In the genomic region with DNA sequence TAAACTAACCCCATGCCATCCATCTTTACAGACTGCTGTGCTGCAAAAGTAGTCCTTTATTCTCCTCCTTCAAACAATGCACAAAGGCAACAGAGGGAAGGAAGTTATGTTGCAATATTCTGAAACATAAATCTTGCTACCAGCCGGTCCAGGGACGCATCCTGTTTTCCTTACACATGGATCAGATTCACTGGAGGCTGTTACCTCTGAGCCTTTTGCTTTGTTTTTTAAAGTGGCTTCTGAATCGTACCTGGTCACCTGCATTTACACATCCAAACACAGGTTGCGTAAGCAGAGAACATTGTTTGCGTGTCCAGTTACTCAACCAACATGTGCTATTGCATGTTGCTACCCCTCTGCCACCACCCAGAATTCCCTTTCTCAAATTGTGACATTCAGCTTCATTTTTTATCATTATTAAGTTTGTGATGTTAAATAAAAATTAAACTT, we compare ENCODE assay signal across 1 cellular context.
A peak's percentile ranks its signal among the peaks of the same experiment; 100 is the strongest.
TF ChIP-seq lines count a peak whose summit lies in the region.

No MANE protein-coding gene starts in this region.

TF ChIP-seq in HepG2, 621 proteins besides CTCF, POLR2A, EP300 and RAD21 (continued from another document and continues in another):
- TF ChIP-seq, protein P1, sequence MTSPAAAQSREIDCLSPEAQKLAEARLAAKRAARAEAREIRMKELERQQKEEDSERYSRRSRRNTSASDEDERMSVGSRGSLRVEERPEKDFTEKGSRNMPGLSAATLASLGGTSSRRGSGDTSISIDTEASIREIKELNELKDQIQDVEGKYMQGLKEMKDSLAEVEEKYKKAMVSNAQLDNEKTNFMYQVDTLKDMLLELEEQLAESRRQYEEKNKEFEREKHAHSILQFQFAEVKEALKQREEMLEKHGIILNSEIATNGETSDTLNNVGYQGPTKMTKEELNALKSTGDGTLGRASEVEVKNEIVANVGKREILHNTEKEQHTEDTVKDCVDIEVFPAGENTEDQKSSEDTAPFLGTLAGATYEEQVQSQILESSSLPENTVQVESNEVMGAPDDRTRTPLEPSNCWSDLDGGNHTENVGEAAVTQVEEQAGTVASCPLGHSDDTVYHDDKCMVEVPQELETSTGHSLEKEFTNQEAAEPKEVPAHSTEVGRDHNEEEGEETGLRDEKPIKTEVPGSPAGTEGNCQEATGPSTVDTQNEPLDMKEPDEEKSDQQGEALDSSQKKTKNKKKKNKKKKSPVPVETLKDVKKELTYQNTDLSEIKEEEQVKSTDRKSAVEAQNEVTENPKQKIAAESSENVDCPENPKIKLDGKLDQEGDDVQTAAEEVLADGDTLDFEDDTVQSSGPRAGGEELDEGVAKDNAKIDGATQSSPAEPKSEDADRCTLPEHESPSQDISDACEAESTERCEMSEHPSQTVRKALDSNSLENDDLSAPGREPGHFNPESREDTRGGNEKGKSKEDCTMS (CRISPR knock-in tag; conservative IDR thresholded peaks at IDR 0.05) = no peak
- TF ChIP-seq, protein P2, sequence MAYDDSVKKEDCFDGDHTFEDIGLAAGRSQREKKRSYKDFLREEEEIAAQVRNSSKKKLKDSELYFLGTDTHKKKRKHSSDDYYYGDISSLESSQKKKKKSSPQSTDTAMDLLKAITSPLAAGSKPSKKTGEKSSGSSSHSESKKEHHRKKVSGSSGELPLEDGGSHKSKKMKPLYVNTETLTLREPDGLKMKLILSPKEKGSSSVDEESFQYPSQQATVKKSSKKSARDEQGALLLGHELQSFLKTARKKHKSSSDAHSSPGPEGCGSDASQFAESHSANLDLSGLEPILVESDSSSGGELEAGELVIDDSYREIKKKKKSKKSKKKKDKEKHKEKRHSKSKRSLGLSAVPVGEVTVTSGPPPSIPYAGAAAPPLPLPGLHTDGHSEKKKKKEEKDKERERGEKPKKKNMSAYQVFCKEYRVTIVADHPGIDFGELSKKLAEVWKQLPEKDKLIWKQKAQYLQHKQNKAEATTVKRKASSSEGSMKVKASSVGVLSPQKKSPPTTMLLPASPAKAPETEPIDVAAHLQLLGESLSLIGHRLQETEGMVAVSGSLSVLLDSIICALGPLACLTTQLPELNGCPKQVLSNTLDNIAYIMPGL (CRISPR knock-in tag; IDR thresholded peaks at IDR 0.05; ENCODE audit: borderline replicate concordance in 1 of 2, low read depth in 1 of 2) = peak in 1 of 2 experiments; percentile 57; a peak in 2 of 4 replicates
- no peak for TF ChIP-seq SNRNP70 (IDR thresholded peaks at IDR 0.05; ENCODE audit: low read depth, low read length)
- TF ChIP-seq ZNF282 (IDR thresholded peaks at IDR 0.05; ENCODE audit: partially characterized antibody) = no peak
- TF ChIP-seq, protein P3, sequence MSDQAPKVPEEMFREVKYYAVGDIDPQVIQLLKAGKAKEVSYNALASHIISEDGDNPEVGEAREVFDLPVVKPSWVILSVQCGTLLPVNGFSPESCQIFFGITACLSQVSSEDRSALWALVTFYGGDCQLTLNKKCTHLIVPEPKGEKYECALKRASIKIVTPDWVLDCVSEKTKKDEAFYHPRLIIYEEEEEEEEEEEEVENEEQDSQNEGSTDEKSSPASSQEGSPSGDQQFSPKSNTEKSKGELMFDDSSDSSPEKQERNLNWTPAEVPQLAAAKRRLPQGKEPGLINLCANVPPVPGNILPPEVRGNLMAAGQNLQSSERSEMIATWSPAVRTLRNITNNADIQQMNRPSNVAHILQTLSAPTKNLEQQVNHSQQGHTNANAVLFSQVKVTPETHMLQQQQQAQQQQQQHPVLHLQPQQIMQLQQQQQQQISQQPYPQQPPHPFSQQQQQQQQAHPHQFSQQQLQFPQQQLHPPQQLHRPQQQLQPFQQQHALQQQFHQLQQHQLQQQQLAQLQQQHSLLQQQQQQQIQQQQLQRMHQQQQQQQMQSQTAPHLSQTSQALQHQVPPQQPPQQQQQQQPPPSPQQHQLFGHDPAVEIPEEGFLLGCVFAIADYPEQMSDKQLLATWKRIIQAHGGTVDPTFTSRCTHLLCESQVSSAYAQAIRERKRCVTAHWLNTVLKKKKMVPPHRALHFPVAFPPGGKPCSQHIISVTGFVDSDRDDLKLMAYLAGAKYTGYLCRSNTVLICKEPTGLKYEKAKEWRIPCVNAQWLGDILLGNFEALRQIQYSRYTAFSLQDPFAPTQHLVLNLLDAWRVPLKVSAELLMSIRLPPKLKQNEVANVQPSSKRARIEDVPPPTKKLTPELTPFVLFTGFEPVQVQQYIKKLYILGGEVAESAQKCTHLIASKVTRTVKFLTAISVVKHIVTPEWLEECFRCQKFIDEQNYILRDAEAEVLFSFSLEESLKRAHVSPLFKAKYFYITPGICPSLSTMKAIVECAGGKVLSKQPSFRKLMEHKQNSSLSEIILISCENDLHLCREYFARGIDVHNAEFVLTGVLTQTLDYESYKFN (CRISPR knock-in tag; conservative IDR thresholded peaks at IDR 0.05) = peak; percentile 81
- TF ChIP-seq ZFP41 (CRISPR knock-in tag; IDR thresholded peaks at IDR 0.05; ENCODE audit: borderline replicate concordance) = no peak
- peak; percentile 95 for TF ChIP-seq SALL1 (CRISPR knock-in tag; IDR thresholded peaks at IDR 0.05)
- TF ChIP-seq KAT8 (CRISPR knock-in tag; IDR thresholded peaks at IDR 0.05) = peak; percentile 77; the same call in 1 of the 2 replicates
- TF ChIP-seq HOXD1 (CRISPR knock-in tag; IDR thresholded peaks at IDR 0.05) = peak; percentile 35; the same call in 1 of the 2 replicates
- TF ChIP-seq, protein P4, sequence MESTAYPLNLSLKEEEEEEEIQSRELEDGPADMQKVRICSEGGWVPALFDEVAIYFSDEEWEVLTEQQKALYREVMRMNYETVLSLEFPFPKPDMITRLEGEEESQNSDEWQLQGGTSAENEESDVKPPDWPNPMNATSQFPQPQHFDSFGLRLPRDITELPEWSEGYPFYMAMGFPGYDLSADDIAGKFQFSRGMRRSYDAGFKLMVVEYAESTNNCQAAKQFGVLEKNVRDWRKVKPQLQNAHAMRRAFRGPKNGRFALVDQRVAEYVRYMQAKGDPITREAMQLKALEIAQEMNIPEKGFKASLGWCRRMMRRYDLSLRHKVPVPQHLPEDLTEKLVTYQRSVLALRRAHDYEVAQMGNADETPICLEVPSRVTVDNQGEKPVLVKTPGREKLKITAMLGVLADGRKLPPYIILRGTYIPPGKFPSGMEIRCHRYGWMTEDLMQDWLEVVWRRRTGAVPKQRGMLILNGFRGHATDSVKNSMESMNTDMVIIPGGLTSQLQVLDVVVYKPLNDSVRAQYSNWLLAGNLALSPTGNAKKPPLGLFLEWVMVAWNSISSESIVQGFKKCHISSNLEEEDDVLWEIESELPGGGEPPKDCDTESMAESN (CRISPR knock-in tag; conservative IDR thresholded peaks at IDR 0.05) = no peak
- peak; percentile 29; the same call in 1 of the 2 replicates for TF ChIP-seq ZNF569 (CRISPR knock-in tag; IDR thresholded peaks at IDR 0.05; ENCODE audit: borderline replicate concordance)
- 0 out of 2 replicates have a peak, but pooled peaks have one; percentile 73 for TF ChIP-seq ZSCAN22 (CRISPR knock-in tag; IDR thresholded peaks at IDR 0.05)
- TF ChIP-seq BCL6 (CRISPR knock-in tag; IDR thresholded peaks at IDR 0.05) = peak; percentile 74
- TF ChIP-seq ZNF816 (CRISPR knock-in tag; IDR thresholded peaks at IDR 0.05; ENCODE audit: borderline replicate concordance) = no peak
- TF ChIP-seq ZFY (CRISPR knock-in tag; IDR thresholded peaks at IDR 0.05) = no peak
- TF ChIP-seq, protein P5, sequence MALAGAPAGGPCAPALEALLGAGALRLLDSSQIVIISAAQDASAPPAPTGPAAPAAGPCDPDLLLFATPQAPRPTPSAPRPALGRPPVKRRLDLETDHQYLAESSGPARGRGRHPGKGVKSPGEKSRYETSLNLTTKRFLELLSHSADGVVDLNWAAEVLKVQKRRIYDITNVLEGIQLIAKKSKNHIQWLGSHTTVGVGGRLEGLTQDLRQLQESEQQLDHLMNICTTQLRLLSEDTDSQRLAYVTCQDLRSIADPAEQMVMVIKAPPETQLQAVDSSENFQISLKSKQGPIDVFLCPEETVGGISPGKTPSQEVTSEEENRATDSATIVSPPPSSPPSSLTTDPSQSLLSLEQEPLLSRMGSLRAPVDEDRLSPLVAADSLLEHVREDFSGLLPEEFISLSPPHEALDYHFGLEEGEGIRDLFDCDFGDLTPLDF (CRISPR knock-in tag; IDR thresholded peaks at IDR 0.05) = no peak
- no peak for TF ChIP-seq SP2 (CRISPR knock-in tag; IDR thresholded peaks at IDR 0.05)
- TF ChIP-seq, protein P6, sequence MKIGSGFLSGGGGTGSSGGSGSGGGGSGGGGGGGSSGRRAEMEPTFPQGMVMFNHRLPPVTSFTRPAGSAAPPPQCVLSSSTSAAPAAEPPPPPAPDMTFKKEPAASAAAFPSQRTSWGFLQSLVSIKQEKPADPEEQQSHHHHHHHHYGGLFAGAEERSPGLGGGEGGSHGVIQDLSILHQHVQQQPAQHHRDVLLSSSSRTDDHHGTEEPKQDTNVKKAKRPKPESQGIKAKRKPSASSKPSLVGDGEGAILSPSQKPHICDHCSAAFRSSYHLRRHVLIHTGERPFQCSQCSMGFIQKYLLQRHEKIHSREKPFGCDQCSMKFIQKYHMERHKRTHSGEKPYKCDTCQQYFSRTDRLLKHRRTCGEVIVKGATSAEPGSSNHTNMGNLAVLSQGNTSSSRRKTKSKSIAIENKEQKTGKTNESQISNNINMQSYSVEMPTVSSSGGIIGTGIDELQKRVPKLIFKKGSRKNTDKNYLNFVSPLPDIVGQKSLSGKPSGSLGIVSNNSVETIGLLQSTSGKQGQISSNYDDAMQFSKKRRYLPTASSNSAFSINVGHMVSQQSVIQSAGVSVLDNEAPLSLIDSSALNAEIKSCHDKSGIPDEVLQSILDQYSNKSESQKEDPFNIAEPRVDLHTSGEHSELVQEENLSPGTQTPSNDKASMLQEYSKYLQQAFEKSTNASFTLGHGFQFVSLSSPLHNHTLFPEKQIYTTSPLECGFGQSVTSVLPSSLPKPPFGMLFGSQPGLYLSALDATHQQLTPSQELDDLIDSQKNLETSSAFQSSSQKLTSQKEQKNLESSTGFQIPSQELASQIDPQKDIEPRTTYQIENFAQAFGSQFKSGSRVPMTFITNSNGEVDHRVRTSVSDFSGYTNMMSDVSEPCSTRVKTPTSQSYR (CRISPR knock-in tag; IDR thresholded peaks at IDR 0.05; ENCODE audit: borderline replicate concordance) = peak; percentile 58; the same call in 1 of the 2 replicates
- no peak for TF ChIP-seq ZNF263 (CRISPR knock-in tag; IDR thresholded peaks at IDR 0.05)
- TF ChIP-seq SMYD3 (CRISPR knock-in tag; IDR thresholded peaks at IDR 0.05) = no peak
- TF ChIP-seq FOSL2 (CRISPR knock-in tag; IDR thresholded peaks at IDR 0.05) = peak; percentile 89
- no peak for TF ChIP-seq ZNF552 (CRISPR knock-in tag; IDR thresholded peaks at IDR 0.05; ENCODE audit: borderline replicate concordance)
- no peak for TF ChIP-seq RFX5 (IDR thresholded peaks at IDR 0.05; ENCODE audit: low read depth, low read length)
- peak; percentile 59; the same call in 1 of the 2 replicates for TF ChIP-seq NR2F6 (IDR thresholded peaks at IDR 0.05)
- peak; percentile 74 for TF ChIP-seq NR2F6 (CRISPR knock-in tag; IDR thresholded peaks at IDR 0.05)
- no peak for TF ChIP-seq MTF2 (CRISPR knock-in tag; IDR thresholded peaks at IDR 0.05; ENCODE audit: borderline replicate concordance)
- TF ChIP-seq ATF7-NPFF (CRISPR knock-in tag; IDR thresholded peaks at IDR 0.05; ENCODE audit: low read depth) = no peak
- TF ChIP-seq ZNF776 (CRISPR knock-in tag; IDR thresholded peaks at IDR 0.05) = no peak
- no peak for TF ChIP-seq ZNF577 (CRISPR knock-in tag; IDR thresholded peaks at IDR 0.05; ENCODE audit: borderline replicate concordance, low read depth)
- peak; percentile 70; the same call in 1 of the 2 replicates for TF ChIP-seq TSC22D2 (CRISPR knock-in tag; IDR thresholded peaks at IDR 0.05; ENCODE audit: borderline replicate concordance)
- TF ChIP-seq TCF7L2 (IDR thresholded peaks at IDR 0.05; ENCODE audit: low read depth, low read length) = no peak
- no peak for TF ChIP-seq ZBTB42 (CRISPR knock-in tag; IDR thresholded peaks at IDR 0.05)
- TF ChIP-seq, protein P7, sequence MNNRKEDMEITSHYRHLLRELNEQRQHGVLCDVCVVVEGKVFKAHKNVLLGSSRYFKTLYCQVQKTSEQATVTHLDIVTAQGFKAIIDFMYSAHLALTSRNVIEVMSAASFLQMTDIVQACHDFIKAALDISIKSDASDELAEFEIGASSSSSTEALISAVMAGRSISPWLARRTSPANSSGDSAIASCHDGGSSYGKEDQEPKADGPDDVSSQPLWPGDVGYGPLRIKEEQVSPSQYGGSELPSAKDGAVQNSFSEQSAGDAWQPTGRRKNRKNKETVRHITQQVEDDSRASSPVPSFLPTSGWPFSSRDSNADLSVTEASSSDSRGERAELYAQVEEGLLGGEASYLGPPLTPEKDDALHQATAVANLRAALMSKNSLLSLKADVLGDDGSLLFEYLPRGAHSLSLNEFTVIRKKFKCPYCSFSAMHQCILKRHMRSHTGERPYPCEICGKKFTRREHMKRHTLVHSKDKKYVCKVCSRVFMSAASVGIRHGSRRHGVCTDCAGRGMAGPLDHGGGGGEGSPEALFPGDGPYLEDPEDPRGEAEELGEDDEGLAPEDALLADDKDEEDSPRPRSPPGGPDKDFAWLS (CRISPR knock-in tag; IDR thresholded peaks at IDR 0.05; ENCODE audit: borderline replicate concordance) = no peak
- TF ChIP-seq HOXA7 (CRISPR knock-in tag; IDR thresholded peaks at IDR 0.05) = no peak
- peak; percentile 96 for TF ChIP-seq CEBPB (IDR thresholded peaks at IDR 0.05; ENCODE audit: borderline replicate concordance, low read depth, low read length)
- TF ChIP-seq, protein P8, sequence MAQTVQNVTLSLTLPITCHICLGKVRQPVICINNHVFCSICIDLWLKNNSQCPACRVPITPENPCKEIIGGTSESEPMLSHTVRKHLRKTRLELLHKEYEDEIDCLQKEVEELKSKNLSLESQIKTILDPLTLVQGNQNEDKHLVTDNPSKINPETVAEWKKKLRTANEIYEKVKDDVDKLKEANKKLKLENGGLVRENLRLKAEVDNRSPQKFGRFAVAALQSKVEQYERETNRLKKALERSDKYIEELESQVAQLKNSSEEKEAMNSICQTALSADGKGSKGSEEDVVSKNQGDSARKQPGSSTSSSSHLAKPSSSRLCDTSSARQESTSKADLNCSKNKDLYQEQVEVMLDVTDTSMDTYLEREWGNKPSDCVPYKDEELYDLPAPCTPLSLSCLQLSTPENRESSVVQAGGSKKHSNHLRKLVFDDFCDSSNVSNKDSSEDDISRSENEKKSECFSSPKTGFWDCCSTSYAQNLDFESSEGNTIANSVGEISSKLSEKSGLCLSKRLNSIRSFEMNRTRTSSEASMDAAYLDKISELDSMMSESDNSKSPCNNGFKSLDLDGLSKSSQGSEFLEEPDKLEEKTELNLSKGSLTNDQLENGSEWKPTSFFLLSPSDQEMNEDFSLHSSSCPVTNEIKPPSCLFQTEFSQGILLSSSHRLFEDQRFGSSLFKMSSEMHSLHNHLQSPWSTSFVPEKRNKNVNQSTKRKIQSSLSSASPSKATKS (CRISPR knock-in tag; IDR thresholded peaks at IDR 0.05) = no peak
- no peak for TF ChIP-seq SAFB2 (CRISPR knock-in tag; IDR thresholded peaks at IDR 0.05; ENCODE audit: borderline replicate concordance, low read depth)
- no peak for TF ChIP-seq SRF (IDR thresholded peaks at IDR 0.05; ENCODE audit: low read depth, low read length)
- no peak for TF ChIP-seq ZNF782 (CRISPR knock-in tag; IDR thresholded peaks at IDR 0.05; ENCODE audit: borderline replicate concordance)
- no peak for TF ChIP-seq PRMT3 (CRISPR knock-in tag; IDR thresholded peaks at IDR 0.05; ENCODE audit: borderline replicate concordance, low read depth)
- no peak for TF ChIP-seq ZNF83 (CRISPR knock-in tag; IDR thresholded peaks at IDR 0.05; ENCODE audit: borderline replicate concordance)
- peak; percentile 87 for TF ChIP-seq ZNF331 (CRISPR knock-in tag; IDR thresholded peaks at IDR 0.05)
